In genomic region chrX:18649498-18649951, GRCh38 we compare ENCODE assay signal across 32 cellular contexts. TPM values are rescaled to one million over a fixed set of nuclear protein-coding genes. Genes with fewer than 3 reads are reported as not detected.
DNase-seq lines count a peak whose midpoint lies in the region; TF ChIP-seq lines count a peak whose summit lies in the region.
"Had no signal": no experiment of that assay in that cellular context is flagged by ENCODE, and none has a peak within 500 bp of the region (broad histone marks: within the 10 kb centered on the region; RNA-seq: fewer than 3 reads in every experiment).

No MANE protein-coding gene starts in this region.

- in situ Hi-C loops in brain microvascular endothelial cell (cut with HindIII; ENCODE audit: low pct_ligation_motif_present, low sequenced_read_pairs) = no loop called here

- H3F3A ChIP-seq in neural progenitor cell (ENCODE audit: low read depth) = no peaks in the 10 kb centered on the region

- H3K4me1 Mint-ChIP-seq in neural progenitor cell = peaks cover 36% of the 10 kb centered on the region
- H3K4me1 Mint-ChIP-seq: activated B cell treated with CpG ODN at 0.5 μM for 24 hours; stimulated activated memory B cell treated with anti-CD40 and anti-IgM and Interleukin-4, amounts not matched to agents 10 μg/mL and 1 μg/mL and 100 μg/mL, for 72 hours had no signal

- POLR2A ChIA-PET in HEK293 (lab: Yijun Ruan, JAX) = no interaction called here

- no peaks in the 10 kb centered on the region for H3K9me2 ChIP-seq in hepatocyte (replicated peaks; ENCODE audit: insufficient read depth)

- WGBS in hepatocyte (ENCODE audit: low lambda C conversion rate, missing lambda C conversion rate) = 52% methylated on average over 9 of the region's 9 CpGs
- WGBS in mesenchymal stem cell = 33% methylated on average over 6 of the region's 9 CpGs

- no peak overlapping the region for H4K91ac ChIP-seq in mesenchymal stem cell (ENCODE audit: low read length)

- CTCF ChIA-PET in HEK293 (lab: Yijun Ruan, JAX) = interaction anchor here (0.6 kb wide), 1 partner anchor 57 kb away, joined by 7 read pairs; no protein-coding TSS in a partner anchor

- H3K27ac ChIP-seq in BLaER1 (no peak overlapping the region), HEK293 (ENCODE audit: extremely low read depth, low read depth, low read length) (no peak overlapping the region), hepatocyte (peak overlapping the region; percentile 29), neural progenitor cell (no peak overlapping the region), mesenchymal stem cell (ENCODE audit: low read length, poor library complexity, severe bottlenecking) (no peak overlapping the region), brain microvascular endothelial cell (no peak overlapping the region), breast epithelium (no peak overlapping the region)
- H3K27ac ChIP-seq: colonic mucosa, esophagus squamous epithelium had no signal

- H3K27ac Mint-ChIP-seq in neural progenitor cell = peak overlapping the region; percentile 94
- H3K27ac Mint-ChIP-seq: activated B cell treated with CpG ODN at 0.5 μM for 24 hours; activated CD8-positive, alpha-beta T cell treated with anti-CD3 and anti-CD28 coated beads for 36 hours; CD4-positive, alpha-beta T cell; effector memory CD8-positive, alpha-beta T cell; HFFc6; stimulated activated memory B cell treated with anti-CD40 and anti-IgM and Interleukin-4, amounts not matched to agents 10 μg/mL and 1 μg/mL and 100 μg/mL, for 72 hours had no signal

- no peak overlapping the region for H3K4me3 ChIP-seq in BLaER1
- no peak overlapping the region for H3K4me3 ChIP-seq in HEK293 (ENCODE audit: low read depth, low read length)
- H3K4me3 ChIP-seq in hepatocyte = no peak overlapping the region
- H3K4me3 ChIP-seq in neural progenitor cell = no peak overlapping the region
- no peak overlapping the region for H3K4me3 ChIP-seq in mesenchymal stem cell (ENCODE audit: insufficient read depth in 1 of 2, low read depth in 1 of 2, low read length in 2 of 2)
- no peak overlapping the region for H3K4me3 ChIP-seq in brain microvascular endothelial cell (ENCODE audit: low read depth, low read length)
- H3K4me3 ChIP-seq in breast epithelium = no peak overlapping the region
- H3K4me3 ChIP-seq: colonic mucosa, esophagus squamous epithelium, mucosa of descending colon, smooth muscle cell had no signal

- H3K18ac ChIP-seq in mesenchymal stem cell (ENCODE audit: low read depth in 1 of 2, low read length in 2 of 2) = no peak overlapping the region

- H2BK12ac ChIP-seq in mesenchymal stem cell (ENCODE audit: low read length in 2 of 2) = no peak overlapping the region

- H2AFZ ChIP-seq in hepatocyte = no peak overlapping the region
- H2AFZ ChIP-seq in neural progenitor cell (replicated peaks) = no peak overlapping the region
- no peak overlapping the region for H2AFZ ChIP-seq in mesenchymal stem cell (ENCODE audit: low read depth, low read length)

- H3K4ac ChIP-seq in mesenchymal stem cell (ENCODE audit: low read depth in 1 of 2, low read length in 2 of 2) = no peak overlapping the region

- no peak overlapping the region for H3K4me3 Mint-ChIP-seq in neural progenitor cell
- H3K4me3 Mint-ChIP-seq: activated B cell treated with CpG ODN at 0.5 μM for 24 hours; activated CD8-positive, alpha-beta T cell treated with anti-CD3 and anti-CD28 coated beads for 36 hours; CD4-positive, alpha-beta T cell; effector memory CD8-positive, alpha-beta T cell; HFFc6; neural crest cell; stimulated activated memory B cell treated with anti-CD40 and anti-IgM and Interleukin-4, amounts not matched to agents 10 μg/mL and 1 μg/mL and 100 μg/mL, for 72 hours had no signal

- H2BK120ac ChIP-seq in mesenchymal stem cell (ENCODE audit: low read depth, low read length) = no peak overlapping the region

- H3K9me3 Mint-ChIP-seq in neural progenitor cell = peaks cover 16% of the 10 kb centered on the region
- H3K9me3 Mint-ChIP-seq: activated B cell treated with CpG ODN at 0.5 μM for 24 hours; activated CD8-positive, alpha-beta T cell treated with anti-CD3 and anti-CD28 coated beads for 36 hours; CD4-positive, alpha-beta T cell; effector memory CD8-positive, alpha-beta T cell; HFFc6; stimulated activated memory B cell treated with anti-CD40 and anti-IgM and Interleukin-4, amounts not matched to agents 10 μg/mL and 1 μg/mL and 100 μg/mL, for 72 hours had no signal

- TF ChIP-seq CTCF in HEK293 (tag by site-specific recombination; IDR thresholded peaks at IDR 0.05) = no peak
- TF ChIP-seq CTCF in hepatocyte (IDR thresholded peaks at IDR 0.05; ENCODE audit: poor library complexity) = no peak
- TF ChIP-seq CTCF in neural progenitor cell (IDR thresholded peaks at IDR 0.05) = no peak
- no peak for TF ChIP-seq CTCF in brain microvascular endothelial cell (IDR thresholded peaks at IDR 0.05; ENCODE audit: low read depth, low read length, missing control alignments)
- TF ChIP-seq CTCF in breast epithelium (IDR thresholded peaks at IDR 0.05) = no peak

- H3K36me3 ChIP-seq in BLaER1 (no peaks in the 10 kb centered on the region), HEK293 (ENCODE audit: control insufficient read depth in 2 of 2, insufficient read depth in 1 of 2, low read length in 2 of 2) (no peaks in the 10 kb centered on the region), hepatocyte (replicated peaks; ENCODE audit: insufficient read depth, low read depth) (no peaks in the 10 kb centered on the region), neural progenitor cell (no peaks in the 10 kb centered on the region), mesenchymal stem cell (ENCODE audit: control insufficient read depth in 1 of 2, insufficient read depth in 2 of 2, low read depth in 1 of 2, low read length in 2 of 2) (no peaks in the 10 kb centered on the region), brain microvascular endothelial cell (replicated peaks) (no peaks in the 10 kb centered on the region), breast epithelium (no peaks in the 10 kb centered on the region)
- H3K36me3 ChIP-seq: colonic mucosa, esophagus squamous epithelium had no signal

- H3K79me2 ChIP-seq in hepatocyte = no peaks in the 10 kb centered on the region
- H3K79me2 ChIP-seq in neural progenitor cell (ENCODE audit: low read depth) = no peaks in the 10 kb centered on the region

- DNase-seq in hepatocyte (ENCODE audit: low spot score) (peak; percentile 17), neural progenitor cell (ENCODE audit: low spot score) (peak; percentile 55), mesenchymal stem cell (no peak), OCI-M1 (lab: John Stamatoyannopoulos, UW) (no peak), brain microvascular endothelial cell (no peak), breast epithelium (ENCODE audit: low spot score in 2 of 2) (no peak)
- DNase-seq: activated B cell treated with CpG ODN at 0.5 μM for 24 hours; activated CD8-positive, alpha-beta T cell treated with anti-CD3 and anti-CD28 coated beads for 36 hours; activated gamma-delta T cell; activated T-cell treated with anti-CD3 and anti-CD28 coated beads for 4 hours; CD4-positive, alpha-beta T cell; colonic mucosa; effector memory CD8-positive, alpha-beta T cell; esophagus squamous epithelium; GDM1; HFFc6; mucosa of descending colon; NCI-H1048; NCI-H187; NCI-H446 treated with DMSO at 0.1 percent for 48 hours; RPMI8226 had no signal

- H2AK5ac ChIP-seq in mesenchymal stem cell (ENCODE audit: low read length, severe bottlenecking) = no peak overlapping the region

- no peaks in the 10 kb centered on the region for H3K9me3 ChIP-seq in BLaER1
- no peaks in the 10 kb centered on the region for H3K9me3 ChIP-seq in HEK293 (ENCODE audit: control insufficient read depth, insufficient read depth, low read depth, low read length)
- no peaks in the 10 kb centered on the region for H3K9me3 ChIP-seq in hepatocyte (ENCODE audit: low read depth)
- H3K9me3 ChIP-seq in neural progenitor cell (ENCODE audit: low read depth) = no peaks in the 10 kb centered on the region
- H3K9me3 ChIP-seq in mesenchymal stem cell (ENCODE audit: control insufficient read depth, low read length) = no peaks in the 10 kb centered on the region
- H3K9me3 ChIP-seq in breast epithelium = no peaks in the 10 kb centered on the region
- H3K9me3 ChIP-seq: colonic mucosa, esophagus squamous epithelium, mucosa of descending colon had no signal

- no peaks in the 10 kb centered on the region for H3K79me1 ChIP-seq in mesenchymal stem cell (replicated peaks; ENCODE audit: low read length, poor library complexity, severe bottlenecking)

- H3K9ac ChIP-seq in BLaER1 (no peak overlapping the region), neural progenitor cell (no peak overlapping the region), mesenchymal stem cell (ENCODE audit: low read length) (no peak overlapping the region)

- no peak overlapping the region for H3K14ac ChIP-seq in mesenchymal stem cell (ENCODE audit: low read length in 2 of 2)

- H4K20me1 ChIP-seq in BLaER1 = no peaks in the 10 kb centered on the region
- no peaks in the 10 kb centered on the region for H4K20me1 ChIP-seq in hepatocyte (ENCODE audit: insufficient read depth, poor library complexity, severe bottlenecking)
- H4K20me1 ChIP-seq in neural progenitor cell (ENCODE audit: low read depth) = no peaks in the 10 kb centered on the region

- H3K23ac ChIP-seq in mesenchymal stem cell (ENCODE audit: low read length in 2 of 2) = no peak overlapping the region

- no peak overlapping the region for H4K8ac ChIP-seq in mesenchymal stem cell (ENCODE audit: low read length)

- H3K4me2 ChIP-seq in BLaER1 (peak overlapping the region; percentile 35), hepatocyte (no peak overlapping the region), neural progenitor cell (peak overlapping the region; percentile 54), mesenchymal stem cell (ENCODE audit: low read length, poor library complexity, severe bottlenecking) (no peak overlapping the region)
- H3K4me2 ChIP-seq: smooth muscle cell had no signal

- H2BK15ac ChIP-seq in mesenchymal stem cell (ENCODE audit: low read depth, poor library complexity, severe bottlenecking) = no peak overlapping the region

- TF ChIP-seq POLR2A in breast epithelium (IDR thresholded peaks at IDR 0.05) = no peak

- H3K4me1 ChIP-seq in BLaER1 (peaks cover 12% of the 10 kb centered on the region), HEK293 (ENCODE audit: control insufficient read depth, insufficient read depth, low read length) (no peaks in the 10 kb centered on the region), hepatocyte (ENCODE audit: insufficient read depth) (no peaks in the 10 kb centered on the region), neural progenitor cell (peaks cover 10% of the 10 kb centered on the region), mesenchymal stem cell (ENCODE audit: control insufficient read depth, insufficient read depth, low read depth, low read length) (peaks cover 3% of the 10 kb centered on the region), breast epithelium (no peaks in the 10 kb centered on the region)
- H3K4me1 ChIP-seq: colonic mucosa, esophagus squamous epithelium had no signal

- peaks cover 4% of the 10 kb centered on the region for H3K27me3 Mint-ChIP-seq in neural progenitor cell (ENCODE audit: insufficient read depth, low read depth)
- H3K27me3 Mint-ChIP-seq: activated B cell treated with CpG ODN at 0.5 μM for 24 hours; activated CD8-positive, alpha-beta T cell treated with anti-CD3 and anti-CD28 coated beads for 36 hours; CD4-positive, alpha-beta T cell; effector memory CD8-positive, alpha-beta T cell; stimulated activated memory B cell treated with anti-CD40 and anti-IgM and Interleukin-4, amounts not matched to agents 10 μg/mL and 1 μg/mL and 100 μg/mL, for 72 hours had no signal

- H3K27me3 ChIP-seq in BLaER1 = peaks cover 70% of the 10 kb centered on the region
- no peaks in the 10 kb centered on the region for H3K27me3 ChIP-seq in hepatocyte
- no peaks in the 10 kb centered on the region for H3K27me3 ChIP-seq in neural progenitor cell
- no peaks in the 10 kb centered on the region for H3K27me3 ChIP-seq in mesenchymal stem cell (ENCODE audit: control insufficient read depth in 1 of 2, insufficient read depth in 1 of 2, low read length in 2 of 2)
- H3K27me3 ChIP-seq in brain microvascular endothelial cell (replicated peaks) = no peaks in the 10 kb centered on the region
- peaks cover 0 to 25% of the 10 kb centered on the region in 2 donors for H3K27me3 ChIP-seq in breast epithelium
- H3K27me3 ChIP-seq: colonic mucosa, esophagus squamous epithelium had no signal

- intact Hi-C loops in breast epithelium (cut with DNase I; ENCODE audit: low total_unique reads) = no loop called here

- H2BK5ac ChIP-seq in mesenchymal stem cell (ENCODE audit: low read depth, low read length, poor library complexity, severe bottlenecking) = no peak overlapping the region

- H3K36me3 Mint-ChIP-seq in neural progenitor cell = no peaks in the 10 kb centered on the region
- H3K36me3 Mint-ChIP-seq: stimulated activated memory B cell treated with anti-CD40 and anti-IgM and Interleukin-4, amounts not matched to agents 10 μg/mL and 1 μg/mL and 100 μg/mL, for 72 hours had no signal

RNA-seq across cellular contexts. Expression of gene RS1, which starts 22.4 kb away (rescaled TPM):
- total RNA-seq in hepatocyte (0.43 TPM in 1 of 2 replicates, not detected in the other), neural progenitor cell (ENCODE audit: low replicate concordance) (not detected in 2 replicates), breast epithelium (not detected)
- polyA plus RNA-seq in hepatocyte = not detected in 2 replicates
- not detected for polyA plus RNA-seq in mesenchymal stem cell (2013, experiment 1 of 2)
- polyA plus RNA-seq in mesenchymal stem cell (2013, experiment 2 of 2) = not detected
- total RNA-seq: activated B cell treated with CpG ODN at 0.5 μM for 24 hours; activated CD8-positive, alpha-beta T cell treated with anti-CD3 and anti-CD28 coated beads for 36 hours; CD4-positive, alpha-beta T cell; colonic mucosa; esophagus squamous epithelium; glomerular endothelial cell; HFFc6; left lobe of liver; LHCN-M2; mucosa of descending colon; neural crest cell; pulmonary artery endothelial cell; smooth muscle cell; temporal lobe had no signal
- polyA plus RNA-seq: adipose tissue, smooth muscle cell had no signal

RNA-seq across cellular contexts. Expression of gene PPEF1, which starts 57.9 kb away (rescaled TPM):
- 0.36 and 3.1 TPM in 2 replicates for total RNA-seq in hepatocyte
- 0.22 and 0.57 TPM in 2 replicates for polyA plus RNA-seq in hepatocyte
- total RNA-seq in neural progenitor cell (ENCODE audit: low replicate concordance) = 0.26 and 0.34 TPM in 2 replicates
- polyA plus RNA-seq in mesenchymal stem cell (2013, experiment 1 of 2) = 0.12 TPM
- polyA plus RNA-seq in mesenchymal stem cell (2013, experiment 2 of 2) = 0.16 TPM
- under 1 TPM in 2 of 3 donors, not detected in 1; 0.33 to 0.73 TPM for total RNA-seq in breast epithelium
- total RNA-seq: activated B cell treated with CpG ODN at 0.5 μM for 24 hours; activated CD8-positive, alpha-beta T cell treated with anti-CD3 and anti-CD28 coated beads for 36 hours; glomerular endothelial cell; HFFc6; left lobe of liver; LHCN-M2; pulmonary artery endothelial cell had no signal

Comparison
In these comparisons a context has a peak if more than half of its experiments do, and no peak if none do; other contexts are left out.
1. H3K4me2 ChIP-seq: peak in BLaER1 (single experiment) and neural progenitor cell (single experiment); none in hepatocyte (single experiment) and mesenchymal stem cell (single experiment).
2. DNase-seq: peak in hepatocyte (single experiment) and neural progenitor cell (single experiment); none in mesenchymal stem cell (single experiment), OCI-M1 (single experiment), brain microvascular endothelial cell (single experiment) and breast epithelium (0 of 2).